In genomic region chr14:93953263-93953662, GRCh38 we compare ENCODE assay signal across 1 cellular context.
TF ChIP-seq lines count a peak whose summit lies in the region.

No MANE protein-coding gene starts in this region.

TF ChIP-seq in GM23338, 12 proteins besides CTCF, POLR2A, EP300 and RAD21 (continued from another document):
- TF ChIP-seq, protein P1, sequence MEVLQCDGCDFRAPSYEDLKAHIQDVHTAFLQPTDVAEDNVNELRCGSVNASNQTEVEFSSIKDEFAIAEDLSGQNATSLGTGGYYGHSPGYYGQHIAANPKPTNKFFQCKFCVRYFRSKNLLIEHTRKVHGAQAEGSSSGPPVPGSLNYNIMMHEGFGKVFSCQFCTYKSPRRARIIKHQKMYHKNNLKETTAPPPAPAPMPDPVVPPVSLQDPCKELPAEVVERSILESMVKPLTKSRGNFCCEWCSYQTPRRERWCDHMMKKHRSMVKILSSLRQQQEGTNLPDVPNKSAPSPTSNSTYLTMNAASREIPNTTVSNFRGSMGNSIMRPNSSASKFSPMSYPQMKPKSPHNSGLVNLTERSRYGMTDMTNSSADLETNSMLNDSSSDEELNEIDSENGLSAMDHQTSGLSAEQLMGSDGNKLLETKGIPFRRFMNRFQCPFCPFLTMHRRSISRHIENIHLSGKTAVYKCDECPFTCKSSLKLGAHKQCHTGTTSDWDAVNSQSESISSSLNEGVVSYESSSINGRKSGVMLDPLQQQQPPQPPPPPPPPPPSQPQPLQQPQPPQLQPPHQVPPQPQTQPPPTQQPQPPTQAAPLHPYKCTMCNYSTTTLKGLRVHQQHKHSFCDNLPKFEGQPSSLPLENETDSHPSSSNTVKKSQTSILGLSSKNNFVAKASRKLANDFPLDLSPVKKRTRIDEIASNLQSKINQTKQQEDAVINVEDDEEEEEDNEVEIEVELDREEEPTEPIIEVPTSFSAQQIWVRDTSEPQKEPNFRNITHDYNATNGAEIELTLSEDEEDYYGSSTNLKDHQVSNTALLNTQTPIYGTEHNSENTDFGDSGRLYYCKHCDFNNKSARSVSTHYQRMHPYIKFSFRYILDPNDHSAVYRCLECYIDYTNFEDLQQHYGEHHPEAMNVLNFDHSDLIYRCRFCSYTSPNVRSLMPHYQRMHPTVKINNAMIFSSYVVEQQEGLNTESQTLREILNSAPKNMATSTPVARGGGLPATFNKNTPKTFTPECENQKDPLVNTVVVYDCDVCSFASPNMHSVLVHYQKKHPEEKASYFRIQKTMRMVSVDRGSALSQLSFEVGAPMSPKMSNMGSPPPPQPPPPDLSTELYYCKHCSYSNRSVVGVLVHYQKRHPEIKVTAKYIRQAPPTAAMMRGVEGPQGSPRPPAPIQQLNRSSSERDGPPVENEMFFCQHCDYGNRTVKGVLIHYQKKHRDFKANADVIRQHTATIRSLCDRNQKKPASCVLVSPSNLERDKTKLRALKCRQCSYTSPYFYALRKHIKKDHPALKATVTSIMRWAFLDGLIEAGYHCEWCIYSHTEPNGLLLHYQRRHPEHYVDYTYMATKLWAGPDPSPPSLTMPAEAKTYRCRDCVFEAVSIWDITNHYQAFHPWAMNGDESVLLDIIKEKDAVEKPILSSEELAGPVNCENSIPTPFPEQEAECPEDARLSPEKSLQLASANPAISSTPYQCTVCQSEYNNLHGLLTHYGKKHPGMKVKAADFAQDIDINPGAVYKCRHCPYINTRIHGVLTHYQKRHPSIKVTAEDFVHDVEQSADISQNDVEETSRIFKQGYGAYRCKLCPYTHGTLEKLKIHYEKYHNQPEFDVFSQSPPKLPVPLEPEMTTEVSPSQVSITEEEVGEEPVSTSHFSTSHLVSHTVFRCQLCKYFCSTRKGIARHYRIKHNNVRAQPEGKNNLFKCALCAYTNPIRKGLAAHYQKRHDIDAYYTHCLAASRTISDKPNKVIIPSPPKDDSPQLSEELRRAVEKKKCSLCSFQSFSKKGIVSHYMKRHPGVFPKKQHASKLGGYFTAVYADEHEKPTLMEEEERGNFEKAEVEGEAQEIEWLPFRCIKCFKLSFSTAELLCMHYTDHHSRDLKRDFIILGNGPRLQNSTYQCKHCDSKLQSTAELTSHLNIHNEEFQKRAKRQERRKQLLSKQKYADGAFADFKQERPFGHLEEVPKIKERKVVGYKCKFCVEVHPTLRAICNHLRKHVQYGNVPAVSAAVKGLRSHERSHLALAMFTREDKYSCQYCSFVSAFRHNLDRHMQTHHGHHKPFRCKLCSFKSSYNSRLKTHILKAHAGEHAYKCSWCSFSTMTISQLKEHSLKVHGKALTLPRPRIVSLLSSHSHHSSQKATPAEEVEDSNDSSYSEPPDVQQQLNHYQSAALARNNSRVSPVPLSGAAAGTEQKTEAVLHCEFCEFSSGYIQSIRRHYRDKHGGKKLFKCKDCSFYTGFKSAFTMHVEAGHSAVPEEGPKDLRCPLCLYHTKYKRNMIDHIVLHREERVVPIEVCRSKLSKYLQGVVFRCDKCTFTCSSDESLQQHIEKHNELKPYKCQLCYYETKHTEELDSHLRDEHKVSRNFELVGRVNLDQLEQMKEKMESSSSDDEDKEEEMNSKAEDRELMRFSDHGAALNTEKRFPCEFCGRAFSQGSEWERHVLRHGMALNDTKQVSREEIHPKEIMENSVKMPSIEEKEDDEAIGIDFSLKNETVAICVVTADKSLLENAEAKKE (CRISPR knock-in tag; IDR thresholded peaks at IDR 0.05) = no peak
- TF ChIP-seq NANOG (IDR thresholded peaks at IDR 0.05; ENCODE audit: borderline replicate concordance) = no peak
- TF ChIP-seq JUNB (IDR thresholded peaks at IDR 0.05; ENCODE audit: unreplicated experiment) = no peak
- TF ChIP-seq, protein P2, sequence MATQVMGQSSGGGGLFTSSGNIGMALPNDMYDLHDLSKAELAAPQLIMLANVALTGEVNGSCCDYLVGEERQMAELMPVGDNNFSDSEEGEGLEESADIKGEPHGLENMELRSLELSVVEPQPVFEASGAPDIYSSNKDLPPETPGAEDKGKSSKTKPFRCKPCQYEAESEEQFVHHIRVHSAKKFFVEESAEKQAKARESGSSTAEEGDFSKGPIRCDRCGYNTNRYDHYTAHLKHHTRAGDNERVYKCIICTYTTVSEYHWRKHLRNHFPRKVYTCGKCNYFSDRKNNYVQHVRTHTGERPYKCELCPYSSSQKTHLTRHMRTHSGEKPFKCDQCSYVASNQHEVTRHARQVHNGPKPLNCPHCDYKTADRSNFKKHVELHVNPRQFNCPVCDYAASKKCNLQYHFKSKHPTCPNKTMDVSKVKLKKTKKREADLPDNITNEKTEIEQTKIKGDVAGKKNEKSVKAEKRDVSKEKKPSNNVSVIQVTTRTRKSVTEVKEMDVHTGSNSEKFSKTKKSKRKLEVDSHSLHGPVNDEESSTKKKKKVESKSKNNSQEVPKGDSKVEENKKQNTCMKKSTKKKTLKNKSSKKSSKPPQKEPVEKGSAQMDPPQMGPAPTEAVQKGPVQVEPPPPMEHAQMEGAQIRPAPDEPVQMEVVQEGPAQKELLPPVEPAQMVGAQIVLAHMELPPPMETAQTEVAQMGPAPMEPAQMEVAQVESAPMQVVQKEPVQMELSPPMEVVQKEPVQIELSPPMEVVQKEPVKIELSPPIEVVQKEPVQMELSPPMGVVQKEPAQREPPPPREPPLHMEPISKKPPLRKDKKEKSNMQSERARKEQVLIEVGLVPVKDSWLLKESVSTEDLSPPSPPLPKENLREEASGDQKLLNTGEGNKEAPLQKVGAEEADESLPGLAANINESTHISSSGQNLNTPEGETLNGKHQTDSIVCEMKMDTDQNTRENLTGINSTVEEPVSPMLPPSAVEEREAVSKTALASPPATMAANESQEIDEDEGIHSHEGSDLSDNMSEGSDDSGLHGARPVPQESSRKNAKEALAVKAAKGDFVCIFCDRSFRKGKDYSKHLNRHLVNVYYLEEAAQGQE (IDR thresholded peaks at IDR 0.05; ENCODE audit: unreplicated experiment) = no peak
- no peak for TF ChIP-seq POLR2AphosphoS5 (IDR thresholded peaks at IDR 0.05; ENCODE audit: low read depth)
- no peak for TF ChIP-seq ZNF114 (CRISPR knock-in tag; IDR thresholded peaks at IDR 0.05)
- no peak for TF ChIP-seq ZNF331 (CRISPR knock-in tag; IDR thresholded peaks at IDR 0.05; ENCODE audit: low read depth)
- TF ChIP-seq CREB1 (CRISPR knock-in tag; IDR thresholded peaks at IDR 0.05; ENCODE audit: low read depth) = no peak
- TF ChIP-seq STAT1 (IDR thresholded peaks at IDR 0.05; ENCODE audit: unreplicated experiment) = no peak
- TF ChIP-seq, protein P3, sequence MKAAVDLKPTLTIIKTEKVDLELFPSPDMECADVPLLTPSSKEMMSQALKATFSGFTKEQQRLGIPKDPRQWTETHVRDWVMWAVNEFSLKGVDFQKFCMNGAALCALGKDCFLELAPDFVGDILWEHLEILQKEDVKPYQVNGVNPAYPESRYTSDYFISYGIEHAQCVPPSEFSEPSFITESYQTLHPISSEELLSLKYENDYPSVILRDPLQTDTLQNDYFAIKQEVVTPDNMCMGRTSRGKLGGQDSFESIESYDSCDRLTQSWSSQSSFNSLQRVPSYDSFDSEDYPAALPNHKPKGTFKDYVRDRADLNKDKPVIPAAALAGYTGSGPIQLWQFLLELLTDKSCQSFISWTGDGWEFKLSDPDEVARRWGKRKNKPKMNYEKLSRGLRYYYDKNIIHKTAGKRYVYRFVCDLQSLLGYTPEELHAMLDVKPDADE (IDR thresholded peaks at IDR 0.05) = no peak
